In genomic region chr7:1863091-1863900, GRCh38 we compare ENCODE assay signal across 1 cellular context.
TF ChIP-seq lines count a peak whose summit lies in the region.

No MANE protein-coding gene starts in this region.

TF ChIP-seq in K562, 482 proteins besides CTCF, POLR2A, EP300 and RAD21:
- TF ChIP-seq PREB (CRISPR knock-in tag; IDR thresholded peaks at IDR 0.05) (no peak), TAL1 (IDR thresholded peaks at IDR 0.05) (no peak), GATA2 (CRISPR knock-in tag; IDR thresholded peaks at IDR 0.05) (no peak), ZNF316 (IDR thresholded peaks at IDR 0.05) (0 out of 2 replicates have a peak, but pooled peaks have one; percentile 31), PTRF (tag; IDR thresholded peaks at IDR 0.05) (no peak), ZNF639 (CRISPR knock-in tag; conservative IDR thresholded peaks at IDR 0.05 in 1 of 2, IDR thresholded peaks at IDR 0.05 in 1 of 2) (no peak), DMBX1 (CRISPR knock-in tag; IDR thresholded peaks at IDR 0.05; ENCODE audit: borderline replicate concordance) (no peak), MGA (IDR thresholded peaks at IDR 0.05) (peak; percentile 69; the same call in 1 of the 2 replicates), ZBTB7A (IDR thresholded peaks at IDR 0.05; ENCODE audit: borderline replicate concordance, control insufficient read depth, low read depth, low read length) (peak; percentile 63), ZBTB33 (CRISPR knock-in tag; IDR thresholded peaks at IDR 0.05) (peak; percentile 99), CC2D1A (IDR thresholded peaks at IDR 0.05) (no peak), CHD2 (IDR thresholded peaks at IDR 0.05; ENCODE audit: low read depth, low read length) (no peak), TAF9B (IDR thresholded peaks at IDR 0.05; ENCODE audit: partially characterized antibody) (no peak), NFE2 (IDR thresholded peaks at IDR 0.05; ENCODE audit: low read depth) (0 out of 2 replicates have a peak, but pooled peaks have one; percentile 4), ZNF561 (CRISPR knock-in tag; conservative IDR thresholded peaks at IDR 0.05) (no peak), SRF (CRISPR knock-in tag; IDR thresholded peaks at IDR 0.05) (no peak), ZFX (CRISPR knock-in tag; IDR thresholded peaks at IDR 0.05) (peak; percentile 56), ZNF592 (IDR thresholded peaks at IDR 0.05) (peak; percentile 67; the same call in 1 of the 2 replicates), SRSF1 (IDR thresholded peaks at IDR 0.05; ENCODE audit: low read depth, low read length) (no peak), ZNF518B (CRISPR knock-in tag; IDR thresholded peaks at IDR 0.05) (no peak), HMGN3 (IDR thresholded peaks at IDR 0.05; ENCODE audit: borderline replicate concordance, extremely low read depth, insufficient read length, low read depth, low read length) (peak; percentile 16)
TF ChIP-seq in K562: peak in this region for 8.
